ENCODE assay signal across 12 cellular contexts in genomic region chr14:99127651-99128167, GRCh38.
DNase-seq lines count a peak whose midpoint lies in the region; ATAC-seq, FAIRE-seq and TF ChIP-seq lines count a peak whose summit lies in the region.
"Had no signal": no experiment of that assay in that cellular context is flagged by ENCODE, and none has a peak within 500 bp of the region (broad histone marks: within the 10 kb centered on the region; RNA-seq: fewer than 3 reads in every experiment).

No MANE protein-coding gene starts in this region.

- POLR2A ChIA-PET in PC-3 (lab: Charles Lee; ENCODE audit: unreplicated experiment) = no interaction called here

- H3K27ac ChIP-seq in PC-3 (ENCODE audit: low read length) (no peak overlapping the region), pancreas (no peak overlapping the region)
- H3K27ac ChIP-seq: parathyroid adenoma, SK-N-MC had no signal

- BruUV-seq in PC-3 (replicated peaks; lab: Mats Ljungman, UMichigan) = no TSS peak

- H3K9me2 ChIP-seq in PC-3 (replicated peaks; ENCODE audit: low read length) = no peaks in the 10 kb centered on the region

- DNase-seq in DMS79 treated with DMSO at 0.1 percent for 48 hours (lab: John Stamatoyannopoulos, UW) = peak; percentile 87
- peak; percentile 11 for DNase-seq in PC-3
- DNase-seq in fibroblast of peridontal ligament (ENCODE audit: extremely low read depth) = peak; percentile 0
- DNase-seq in pancreas = no peak
- no peak for DNase-seq in NCI-H446 treated with DMSO at 0.1 percent for 48 hours (lab: John Stamatoyannopoulos, UW)
- no peak for DNase-seq in activated CD4-positive, alpha-beta T cell treated with anti-CD3 and anti-CD28 coated beads, Interleukin-2, amount 50 U/mL, for 48 hours
- DNase-seq in DMS53 treated with DMSO at 0.1 percent for 48 hours (lab: John Stamatoyannopoulos, UW; ENCODE audit: unreplicated experiment) = no peak
- DNase-seq: NCI-H774; stimulated activated naive CD4-positive, alpha-beta T cell had no signal

- no peak overlapping the region for H3K4me2 ChIP-seq in PC-3 (ENCODE audit: low read length)

- FAIRE-seq in pancreas (lab: Jason Lieb, UNC) = no peak

- H3K4me1 ChIP-seq in PC-3 (ENCODE audit: insufficient read depth, low read length) = no peaks in the 10 kb centered on the region
- H3K4me1 ChIP-seq in pancreas = no peaks in the 10 kb centered on the region
- H3K4me1 ChIP-seq: parathyroid adenoma had no signal

- no peak overlapping the region for H3K9ac ChIP-seq in PC-3 (ENCODE audit: low read length)
- H3K9ac ChIP-seq: parathyroid adenoma had no signal

- no peak overlapping the region for H2AFZ ChIP-seq in PC-3 (ENCODE audit: low read length)
- H2AFZ ChIP-seq: parathyroid adenoma had no signal

- 32 to 33% methylated on average over 9 of the region's 9 CpGs for WGBS in pancreas, 2 donors

- H3K36me3 ChIP-seq in PC-3 (ENCODE audit: low read depth, low read length) (no peaks in the 10 kb centered on the region), pancreas (no peaks in the 10 kb centered on the region)

- no peak for TF ChIP-seq CTCF in PC-3 (conservative IDR thresholded peaks at IDR 0.05; ENCODE audit: low read depth, low read length)
- no peak for TF ChIP-seq CTCF in pancreas (IDR thresholded peaks at IDR 0.05)

- CTCF ChIA-PET in PC-3 (lab: Charles Lee) = no interaction called here

- no peak for ATAC-seq in PC-3
- peak in 3 of 4 donors; percentile 30 to 51 (median 31) for ATAC-seq in pancreas
- ATAC-seq in HG03159 (IDR thresholded peaks at IDR 0.05; ENCODE audit: unreplicated experiment) = no peak

- H3K27me3 ChIP-seq in PC-3 (ENCODE audit: low read length) = peaks cover 41% of the 10 kb centered on the region
- H3K27me3 ChIP-seq in pancreas = no peaks in the 10 kb centered on the region

- intact Hi-C loops in PC-3 (cut with micrococcal nuclease) (no loop called here), pancreas (cut with DNase I) (no loop called here)

- H3K79me2 ChIP-seq in PC-3 (ENCODE audit: low read length) = no peaks in the 10 kb centered on the region
- H3K79me2 ChIP-seq: parathyroid adenoma had no signal

- no peaks in the 10 kb centered on the region for H3K9me3 ChIP-seq in PC-3 (ENCODE audit: low read length)
- H3K9me3 ChIP-seq in pancreas = no peaks in the 10 kb centered on the region

- no peaks in the 10 kb centered on the region for H3F3A ChIP-seq in PC-3 (ENCODE audit: low read length, unreplicated experiment)

- no peaks in the 10 kb centered on the region for H4K20me1 ChIP-seq in PC-3 (ENCODE audit: low read length)

- H3K4me3 ChIP-seq in PC-3 (ENCODE audit: low read length) = no peak overlapping the region
- no peak overlapping the region for H3K4me3 ChIP-seq in pancreas
- H3K4me3 ChIP-seq: SK-N-MC had no signal

Comparison
In these comparisons a context has a peak if more than half of its experiments do, and no peak if none do; other contexts are left out.
1. DNase-seq: peak in DMS79 treated with DMSO at 0.1 percent for 48 hours (single experiment), PC-3 (single experiment) and fibroblast of peridontal ligament (single experiment); none in pancreas (0 of 6), NCI-H446 treated with DMSO at 0.1 percent for 48 hours (single experiment), activated CD4-positive, alpha-beta T cell treated with anti-CD3 and anti-CD28 coated beads, Interleukin-2, amount 50 U/mL, for 48 hours (0 of 2) and DMS53 treated with DMSO at 0.1 percent for 48 hours (single experiment).
2. ATAC-seq: peak in pancreas (3 of 4); none in PC-3 (single experiment) and HG03159 (single experiment).